2 cellular contexts compared by ENCODE assay signal in the genomic region with DNA sequence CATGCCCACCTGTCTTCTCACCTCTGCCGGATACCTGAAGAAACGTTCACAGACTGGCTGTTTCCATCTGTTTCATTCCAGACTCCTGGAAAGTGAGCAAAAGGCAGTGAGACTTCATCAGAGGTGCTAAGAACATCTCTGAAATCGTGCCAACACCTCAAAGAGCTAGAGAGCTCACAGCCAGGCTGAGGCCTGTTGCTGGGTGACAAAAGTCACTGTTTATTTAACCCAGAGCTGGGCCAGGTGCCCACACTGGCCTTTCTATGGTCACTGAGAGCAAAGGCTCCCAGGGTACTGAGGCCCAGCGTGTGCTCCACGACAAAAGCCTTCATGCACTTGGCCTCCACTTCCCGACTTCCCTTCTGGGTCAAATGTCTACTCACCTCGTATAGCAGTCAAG.
TF ChIP-seq lines count a peak whose summit lies in the region.

No MANE protein-coding gene starts in this region.

TF ChIP-seq in SK-N-SH, 30 proteins besides CTCF, POLR2A, EP300 and RAD21 (continued from another document):
- TF ChIP-seq, protein P1, sequence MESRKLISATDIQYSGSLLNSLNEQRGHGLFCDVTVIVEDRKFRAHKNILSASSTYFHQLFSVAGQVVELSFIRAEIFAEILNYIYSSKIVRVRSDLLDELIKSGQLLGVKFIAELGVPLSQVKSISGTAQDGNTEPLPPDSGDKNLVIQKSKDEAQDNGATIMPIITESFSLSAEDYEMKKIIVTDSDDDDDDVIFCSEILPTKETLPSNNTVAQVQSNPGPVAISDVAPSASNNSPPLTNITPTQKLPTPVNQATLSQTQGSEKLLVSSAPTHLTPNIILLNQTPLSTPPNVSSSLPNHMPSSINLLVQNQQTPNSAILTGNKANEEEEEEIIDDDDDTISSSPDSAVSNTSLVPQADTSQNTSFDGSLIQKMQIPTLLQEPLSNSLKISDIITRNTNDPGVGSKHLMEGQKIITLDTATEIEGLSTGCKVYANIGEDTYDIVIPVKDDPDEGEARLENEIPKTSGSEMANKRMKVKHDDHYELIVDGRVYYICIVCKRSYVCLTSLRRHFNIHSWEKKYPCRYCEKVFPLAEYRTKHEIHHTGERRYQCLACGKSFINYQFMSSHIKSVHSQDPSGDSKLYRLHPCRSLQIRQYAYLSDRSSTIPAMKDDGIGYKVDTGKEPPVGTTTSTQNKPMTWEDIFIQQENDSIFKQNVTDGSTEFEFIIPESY (IDR thresholded peaks at IDR 0.05; ENCODE audit: borderline replicate concordance, low read depth), result no peak
- TF ChIP-seq TAF1 (IDR thresholded peaks at IDR 0.05; ENCODE audit: borderline replicate concordance, low read depth, low read length), result no peak
- TF ChIP-seq CHD2 (IDR thresholded peaks at IDR 0.05; ENCODE audit: low read length, partially characterized antibody), result no peak
- no peak for TF ChIP-seq FOXJ3 (CRISPR knock-in tag; IDR thresholded peaks at IDR 0.05)
- no peak for TF ChIP-seq GATA2 (CRISPR knock-in tag; IDR thresholded peaks at IDR 0.05)
- no peak for TF ChIP-seq MXI1 (IDR thresholded peaks at IDR 0.05; ENCODE audit: low read depth, low read length)
- TF ChIP-seq, protein P2, sequence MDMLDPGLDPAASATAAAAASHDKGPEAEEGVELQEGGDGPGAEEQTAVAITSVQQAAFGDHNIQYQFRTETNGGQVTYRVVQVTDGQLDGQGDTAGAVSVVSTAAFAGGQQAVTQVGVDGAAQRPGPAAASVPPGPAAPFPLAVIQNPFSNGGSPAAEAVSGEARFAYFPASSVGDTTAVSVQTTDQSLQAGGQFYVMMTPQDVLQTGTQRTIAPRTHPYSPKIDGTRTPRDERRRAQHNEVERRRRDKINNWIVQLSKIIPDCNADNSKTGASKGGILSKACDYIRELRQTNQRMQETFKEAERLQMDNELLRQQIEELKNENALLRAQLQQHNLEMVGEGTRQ (IDR thresholded peaks at IDR 0.05; ENCODE audit: borderline replicate concordance, low read depth, low read length), result no peak
- TF ChIP-seq, protein P3, sequence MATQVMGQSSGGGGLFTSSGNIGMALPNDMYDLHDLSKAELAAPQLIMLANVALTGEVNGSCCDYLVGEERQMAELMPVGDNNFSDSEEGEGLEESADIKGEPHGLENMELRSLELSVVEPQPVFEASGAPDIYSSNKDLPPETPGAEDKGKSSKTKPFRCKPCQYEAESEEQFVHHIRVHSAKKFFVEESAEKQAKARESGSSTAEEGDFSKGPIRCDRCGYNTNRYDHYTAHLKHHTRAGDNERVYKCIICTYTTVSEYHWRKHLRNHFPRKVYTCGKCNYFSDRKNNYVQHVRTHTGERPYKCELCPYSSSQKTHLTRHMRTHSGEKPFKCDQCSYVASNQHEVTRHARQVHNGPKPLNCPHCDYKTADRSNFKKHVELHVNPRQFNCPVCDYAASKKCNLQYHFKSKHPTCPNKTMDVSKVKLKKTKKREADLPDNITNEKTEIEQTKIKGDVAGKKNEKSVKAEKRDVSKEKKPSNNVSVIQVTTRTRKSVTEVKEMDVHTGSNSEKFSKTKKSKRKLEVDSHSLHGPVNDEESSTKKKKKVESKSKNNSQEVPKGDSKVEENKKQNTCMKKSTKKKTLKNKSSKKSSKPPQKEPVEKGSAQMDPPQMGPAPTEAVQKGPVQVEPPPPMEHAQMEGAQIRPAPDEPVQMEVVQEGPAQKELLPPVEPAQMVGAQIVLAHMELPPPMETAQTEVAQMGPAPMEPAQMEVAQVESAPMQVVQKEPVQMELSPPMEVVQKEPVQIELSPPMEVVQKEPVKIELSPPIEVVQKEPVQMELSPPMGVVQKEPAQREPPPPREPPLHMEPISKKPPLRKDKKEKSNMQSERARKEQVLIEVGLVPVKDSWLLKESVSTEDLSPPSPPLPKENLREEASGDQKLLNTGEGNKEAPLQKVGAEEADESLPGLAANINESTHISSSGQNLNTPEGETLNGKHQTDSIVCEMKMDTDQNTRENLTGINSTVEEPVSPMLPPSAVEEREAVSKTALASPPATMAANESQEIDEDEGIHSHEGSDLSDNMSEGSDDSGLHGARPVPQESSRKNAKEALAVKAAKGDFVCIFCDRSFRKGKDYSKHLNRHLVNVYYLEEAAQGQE (IDR thresholded peaks at IDR 0.05; ENCODE audit: low read depth, low read length), result no peak

TF ChIP-seq in SK-N-SH treated with all-trans-retinoic acid at 6 μM for 48 hours, 23 proteins besides CTCF, POLR2A, EP300 and RAD21 (continued from another document):
- TF ChIP-seq, protein P4, sequence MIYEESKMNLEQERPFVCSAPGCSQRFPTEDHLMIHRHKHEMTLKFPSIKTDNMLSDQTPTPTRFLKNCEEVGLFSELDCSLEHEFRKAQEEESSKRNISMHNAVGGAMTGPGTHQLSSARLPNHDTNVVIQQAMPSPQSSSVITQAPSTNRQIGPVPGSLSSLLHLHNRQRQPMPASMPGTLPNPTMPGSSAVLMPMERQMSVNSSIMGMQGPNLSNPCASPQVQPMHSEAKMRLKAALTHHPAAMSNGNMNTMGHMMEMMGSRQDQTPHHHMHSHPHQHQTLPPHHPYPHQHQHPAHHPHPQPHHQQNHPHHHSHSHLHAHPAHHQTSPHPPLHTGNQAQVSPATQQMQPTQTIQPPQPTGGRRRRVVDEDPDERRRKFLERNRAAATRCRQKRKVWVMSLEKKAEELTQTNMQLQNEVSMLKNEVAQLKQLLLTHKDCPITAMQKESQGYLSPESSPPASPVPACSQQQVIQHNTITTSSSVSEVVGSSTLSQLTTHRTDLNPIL (CRISPR knock-in tag; IDR thresholded peaks at IDR 0.05; ENCODE audit: low read depth), result no peak
- TF ChIP-seq CSDC2 (CRISPR knock-in tag; IDR thresholded peaks at IDR 0.05) (no peak), ZNF565 (CRISPR knock-in tag; conservative IDR thresholded peaks at IDR 0.05; ENCODE audit: low read depth) (no peak), SNAI2 (CRISPR knock-in tag; IDR thresholded peaks at IDR 0.05) (no peak)
